Comparison of ENCODE assay signal across 13 cellular contexts in genomic region chr18:58805482-58806187, GRCh38. TPM values are rescaled to one million over a fixed set of nuclear protein-coding genes. Genes with fewer than 3 reads are reported as not detected.
DNase-seq lines count a peak whose midpoint lies in the region; ATAC-seq and TF ChIP-seq lines count a peak whose summit lies in the region.
"Had no signal": no experiment of that assay in that cellular context is flagged by ENCODE, and none has a peak within 500 bp of the region (broad histone marks: within the 10 kb centered on the region; RNA-seq: fewer than 3 reads in every experiment).

No MANE protein-coding gene starts in this region.

- POLR2A ChIA-PET in Panc1 (lab: Charles Lee), result no interaction called here

- no peak overlapping the region for H3K4me3 ChIP-seq in Panc1 (ENCODE audit: low read depth in 2 of 2, low read length in 2 of 2)
- no peak overlapping the region for H3K4me3 ChIP-seq in mesodermal cell (ENCODE audit: extremely low read depth, insufficient read depth, low read length, poor library complexity, severe bottlenecking)

- WGBS in mesodermal cell (ENCODE audit: insufficient coverage in 2 of 2), 2 experiments, result 83 to 95% methylated on average over 3 to 4 of the region's 8 CpGs

- in situ Hi-C loops in Panc1 (cut with HindIII; ENCODE audit: low pct_unique_long_range_greater_than_20kb, low sequenced_read_pairs), result no loop called here

- DNase-seq in DMS153 (lab: John Stamatoyannopoulos, UW) (peak; percentile 48), NCI-H146 (lab: John Stamatoyannopoulos, UW) (peak; percentile 100), Panc1 (ENCODE audit: low read depth, low spot score) (no peak), iPS-NIHi7 (ENCODE audit: extremely low spot score) (no peak), globus pallidus (ENCODE audit: low spot score) (no peak)
- no peak for DNase-seq in central memory CD4-positive, alpha-beta T cell
- DNase-seq: activated B cell treated with CpG ODN at 0.5 μM for 24 hours; activated effector memory CD4-positive, alpha-beta T cell treated with Interleukin-2 at 50 U/mL for 16 hours; Kasumi-1; stimulated activated naive CD8-positive, alpha-beta T cell treated with anti-CD3 and anti-CD28 coated beads, Interleukin-15, amount 100 ng/mL, for 72 hours had no signal

- BruUV-seq in Panc1 (replicated peaks; lab: Mats Ljungman, UMichigan), result no TSS peak

- CTCF ChIA-PET in Panc1 (lab: Charles Lee), result no interaction called here

- peak overlapping the region; percentile 76 for H3K27ac ChIP-seq in Panc1 (ENCODE audit: low read length)
- H3K27ac ChIP-seq in mesodermal cell (ENCODE audit: low read depth, low read length, severe bottlenecking), result peak overlapping the region; percentile 69
- H3K27ac ChIP-seq: neutrophil had no signal

- H3K4me1 ChIP-seq in Panc1 (ENCODE audit: control insufficient read depth, insufficient read depth, low read length) (peaks cover 10% of the 10 kb centered on the region), mesodermal cell (ENCODE audit: control insufficient read depth, insufficient read depth, low read length, poor library complexity, severe bottlenecking) (no peaks in the 10 kb centered on the region)

- no peak; the same call in 1 of the 2 replicates for ATAC-seq in Panc1
- ATAC-seq in GM21619 (IDR thresholded peaks at IDR 0.05; ENCODE audit: unreplicated experiment), result no peak
- ATAC-seq: stimulated activated naive CD8-positive, alpha-beta T cell treated with anti-CD3 and anti-CD28 coated beads, Interleukin-15, amount 100 ng/mL, for 72 hours had no signal

- no peaks in the 10 kb centered on the region for H3K9me3 ChIP-seq in Panc1 (ENCODE audit: control insufficient read depth, insufficient read depth, low read depth, low read length)
- H3K9me3 ChIP-seq in mesodermal cell (ENCODE audit: control insufficient read depth, low read length), result no peaks in the 10 kb centered on the region
- H3K9me3 ChIP-seq: neutrophil had no signal

- H3K36me3 ChIP-seq in Panc1 (ENCODE audit: control insufficient read depth, insufficient read depth, low read length) (no peaks in the 10 kb centered on the region), mesodermal cell (ENCODE audit: control insufficient read depth, insufficient read depth, low read length) (no peaks in the 10 kb centered on the region)
- H3K36me3 ChIP-seq: neutrophil had no signal

- H3K27me3 ChIP-seq in Panc1 (ENCODE audit: control insufficient read depth, insufficient read depth, low read length), result no peaks in the 10 kb centered on the region
- H3K27me3 ChIP-seq: neutrophil had no signal

- TF ChIP-seq CTCF in Panc1 (IDR thresholded peaks at IDR 0.05), result no peak

- intact Hi-C loops in Panc1 (cut with micrococcal nuclease; ENCODE audit: unreplicated experiment), result no loop called here

RNA-seq across cellular contexts. Expression of gene ZNF532, which starts 59.0 kb away (rescaled TPM):
- 49.8 TPM for total RNA-seq in Panc1 (2021; ENCODE audit: unreplicated experiment)
- polyA plus RNA-seq in Panc1 (2012; ENCODE audit: insufficient read length), result 33.3 TPM
- 103 TPM for polyA plus RNA-seq in mesodermal cell (2013, experiment 1 of 2)
- 94.7 TPM for polyA plus RNA-seq in mesodermal cell (2013, experiment 2 of 2)

Comparison
In these comparisons a context has a peak if more than half of its experiments do, and no peak if none do; other contexts are left out.
1. DNase-seq: peak in DMS153 (single experiment) and NCI-H146 (single experiment); none in Panc1 (single experiment), iPS-NIHi7 (single experiment), central memory CD4-positive, alpha-beta T cell (single experiment) and globus pallidus (single experiment).